Comparison of ENCODE assay signal across 1 cellular context in genomic region chr6:104638841-104639290, GRCh38.
TF ChIP-seq lines count a peak whose summit lies in the region.

No MANE protein-coding gene starts in this region.

TF ChIP-seq in SK-N-SH treated with all-trans-retinoic acid at 6 μM for 48 hours, 23 proteins besides CTCF, POLR2A, EP300 and RAD21 (continued from another document):
- TF ChIP-seq TSHZ2 (CRISPR knock-in tag; IDR thresholded peaks at IDR 0.05) (no peak), POU6F1 (CRISPR knock-in tag; IDR thresholded peaks at IDR 0.05; ENCODE audit: borderline replicate concordance, low read depth) (no peak)
TF ChIP-seq in SK-N-SH treated with all-trans-retinoic acid at 6 μM for 48 hours: peak in this region for 0.
